ENCODE assay signal across 13 cellular contexts in the genomic region with DNA sequence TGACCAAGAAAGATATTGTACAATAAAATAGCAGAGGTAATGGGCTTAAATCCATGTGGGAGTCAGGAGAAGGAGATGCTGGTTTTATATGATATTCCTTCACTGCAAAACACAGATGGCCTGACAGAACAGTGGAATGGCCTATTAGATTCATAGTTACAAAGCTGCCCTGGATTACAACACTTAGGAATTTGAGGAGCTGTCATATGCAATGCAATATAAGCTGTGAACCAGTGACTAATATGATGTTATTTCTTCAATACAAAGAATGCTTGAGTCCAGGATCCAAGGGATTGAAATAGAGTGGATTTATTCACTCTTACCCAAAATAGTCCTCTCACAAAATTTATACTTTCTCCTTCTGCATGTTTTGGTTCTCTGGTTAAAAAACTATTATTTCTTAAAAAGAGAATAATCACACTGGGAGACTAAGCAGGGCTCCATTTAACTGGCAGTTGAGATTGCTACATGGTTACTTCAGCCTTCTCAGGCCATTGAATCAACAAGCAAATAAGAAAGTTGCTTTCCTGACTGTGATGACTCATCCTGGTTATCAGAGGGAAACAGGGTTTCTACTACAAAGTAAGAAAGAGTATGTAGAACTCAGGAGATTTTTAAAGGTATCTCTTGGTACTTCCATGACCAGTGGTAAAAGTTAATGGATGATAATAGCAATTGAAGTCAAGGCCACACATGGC.
A peak's percentile ranks its signal among the peaks of the same experiment; 100 is the strongest.
DNase-seq lines count a peak whose midpoint lies in the region; ATAC-seq and TF ChIP-seq lines count a peak whose summit lies in the region.
"Had no signal": no experiment of that assay in that cellular context is flagged by ENCODE, and none has a peak within 500 bp of the region (broad histone marks: within the 10 kb centered on the region; RNA-seq: fewer than 3 reads in every experiment).

No MANE protein-coding gene starts in this region.

- H3K27ac ChIP-seq in osteoblast (ENCODE audit: low read depth, low read length) (no peak overlapping the region), caudate nucleus (ENCODE audit: low read depth, low read length) (no peak overlapping the region)

- ATAC-seq in HG03565 (IDR thresholded peaks at IDR 0.05; ENCODE audit: unreplicated experiment) (peak; percentile 42), T-helper 17 cell (no peak), HG03097 (IDR thresholded peaks at IDR 0.05; ENCODE audit: low FRiP score, unreplicated experiment) (no peak)
- ATAC-seq: activated CD8-positive, alpha-beta memory T cell treated with anti-CD3 and anti-CD28 coated beads, Interleukin-2, amount 10 ng/mL, durations not matched to agents 7 days and 5 days had no signal

- H4K20me1 ChIP-seq in osteoblast (ENCODE audit: insufficient read depth, low read length) = no peaks in the 10 kb centered on the region

- no peak overlapping the region for H3K9ac ChIP-seq in adipocyte (ENCODE audit: low read length)

- no peak for TF ChIP-seq CTCF in AG10803 (conservative IDR thresholded peaks at IDR 0.05; ENCODE audit: low read length)
- no peak for TF ChIP-seq CTCF in osteoblast (IDR thresholded peaks at IDR 0.05; ENCODE audit: extremely low read depth, low read depth, low read length)

- H3K36me3 Mint-ChIP-seq in T-helper 17 cell (ENCODE audit: low read depth) = no peaks in the 10 kb centered on the region
- H3K36me3 Mint-ChIP-seq: activated CD8-positive, alpha-beta memory T cell treated with anti-CD3 and anti-CD28 coated beads, Interleukin-2, amount 10 ng/mL, durations not matched to agents 7 days and 5 days; IgD-negative memory B cell had no signal

- no peak overlapping the region for H3K27ac Mint-ChIP-seq in T-helper 17 cell
- H3K27ac Mint-ChIP-seq: activated CD8-positive, alpha-beta memory T cell treated with anti-CD3 and anti-CD28 coated beads, Interleukin-2, amount 10 ng/mL, durations not matched to agents 7 days and 5 days; IgD-negative memory B cell had no signal

- no peaks in the 10 kb centered on the region for H3K9me3 ChIP-seq in adipocyte (ENCODE audit: control insufficient read depth, low read length)
- no peaks in the 10 kb centered on the region for H3K9me3 ChIP-seq in osteoblast (ENCODE audit: low read depth, low read length)
- no peaks in the 10 kb centered on the region for H3K9me3 ChIP-seq in T-helper 17 cell (ENCODE audit: control insufficient read depth, low read length, poor library complexity, severe bottlenecking)

- no peak overlapping the region for H3K4me3 ChIP-seq in AG10803 (ENCODE audit: low read length)
- no peak overlapping the region for H3K4me3 ChIP-seq in adipocyte (ENCODE audit: low read length)
- no peak overlapping the region for H3K4me3 ChIP-seq in osteoblast (ENCODE audit: insufficient read depth, low read length)

- H2AFZ ChIP-seq in osteoblast (ENCODE audit: low read length) = no peak overlapping the region

- H3K79me2 ChIP-seq in osteoblast (ENCODE audit: insufficient read depth, low read length) = no peaks in the 10 kb centered on the region

- H3K4me1 ChIP-seq in adipocyte (ENCODE audit: control insufficient read depth, insufficient read depth, low read length) (peaks cover 12% of the 10 kb centered on the region), osteoblast (ENCODE audit: insufficient read depth, low read length) (no peaks in the 10 kb centered on the region)

- DNase-seq in AG10803 (ENCODE audit: low read depth) (peak; percentile 2), adipocyte (ENCODE audit: low read depth) (peak; percentile 62), iris pigment epithelial cell (ENCODE audit: low read depth) (peak; percentile 77), osteoblast (ENCODE audit: insufficient read length, low spot score, missing footprints) (no peak), T-helper 17 cell (no peak), caudate nucleus (lab: John Stamatoyannopoulos, UW) (no peak)
- DNase-seq: activated CD8-positive, alpha-beta memory T cell treated with anti-CD3 and anti-CD28 coated beads, Interleukin-2, amount 10 ng/mL, durations not matched to agents 7 days and 5 days; C1 segment of cervical spinal cord; glutamatergic neuron; NCI-H510A treated with DMSO at 0.1 percent for 48 hours had no signal

- no peak overlapping the region for H3K4me3 Mint-ChIP-seq in T-helper 17 cell
- H3K4me3 Mint-ChIP-seq: activated CD8-positive, alpha-beta memory T cell treated with anti-CD3 and anti-CD28 coated beads, Interleukin-2, amount 10 ng/mL, durations not matched to agents 7 days and 5 days; IgD-negative memory B cell had no signal

- no peaks in the 10 kb centered on the region for H3K27me3 ChIP-seq in adipocyte (replicated peaks; ENCODE audit: control insufficient read depth, insufficient read depth, low read length)
- no peaks in the 10 kb centered on the region for H3K27me3 ChIP-seq in osteoblast (ENCODE audit: insufficient read depth, low read length)

- H3K4me2 ChIP-seq in osteoblast (ENCODE audit: insufficient read depth, low read length) = no peak overlapping the region

- H3K36me3 ChIP-seq in adipocyte (ENCODE audit: control insufficient read depth, insufficient read depth, low read length, severe bottlenecking) (no peaks in the 10 kb centered on the region), osteoblast (ENCODE audit: insufficient read depth, low read length) (no peaks in the 10 kb centered on the region)

- H3K27me3 Mint-ChIP-seq in T-helper 17 cell = peaks cover 5% of the 10 kb centered on the region
- H3K27me3 Mint-ChIP-seq: activated CD8-positive, alpha-beta memory T cell treated with anti-CD3 and anti-CD28 coated beads, Interleukin-2, amount 10 ng/mL, durations not matched to agents 7 days and 5 days had no signal

- H3K4me1 Mint-ChIP-seq in T-helper 17 cell = no peaks in the 10 kb centered on the region
- H3K4me1 Mint-ChIP-seq: activated CD8-positive, alpha-beta memory T cell treated with anti-CD3 and anti-CD28 coated beads, Interleukin-2, amount 10 ng/mL, durations not matched to agents 7 days and 5 days had no signal

Comparison
In these comparisons a context has a peak if more than half of its experiments do, and no peak if none do; other contexts are left out.
1. DNase-seq: peak in AG10803 (single experiment), adipocyte (single experiment) and iris pigment epithelial cell (single experiment); none in osteoblast (single experiment), T-helper 17 cell (0 of 3) and caudate nucleus (0 of 61).